Comparison of ENCODE assay signal across 1 cellular context in the genomic region with DNA sequence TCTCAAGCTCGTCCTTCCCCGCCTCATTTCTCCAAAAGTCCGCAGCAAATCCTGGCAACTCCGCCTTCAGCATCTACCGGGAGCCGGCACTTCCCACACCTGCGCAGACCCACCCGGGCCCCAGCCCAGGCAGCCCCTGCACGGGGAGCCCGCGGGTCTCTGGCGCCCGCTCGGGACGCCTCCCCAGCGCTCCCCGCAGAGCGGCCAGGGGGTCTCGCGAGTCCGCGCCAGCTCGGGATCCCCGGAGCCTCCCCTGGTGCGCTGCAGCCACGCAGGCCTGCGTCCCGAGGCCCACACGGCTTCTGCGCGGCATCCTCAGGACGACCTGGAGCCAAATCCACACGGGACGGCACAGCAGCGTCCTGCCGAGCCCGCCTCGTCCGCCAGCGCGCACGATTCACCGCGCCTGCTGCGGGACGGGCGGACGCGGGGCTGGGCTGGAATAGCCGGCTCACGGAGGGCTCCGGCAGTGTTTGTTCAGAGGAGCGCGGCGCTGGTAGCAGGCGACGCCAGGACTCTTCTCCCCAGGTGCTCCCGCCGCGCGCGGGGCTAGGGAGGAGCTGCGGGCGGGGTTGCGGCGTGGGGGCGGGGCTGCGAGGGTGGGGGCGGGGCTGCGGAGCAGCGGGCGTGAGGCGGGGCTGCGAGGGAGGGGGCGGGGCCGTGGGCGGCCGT.
TF ChIP-seq lines count a peak whose summit lies in the region.

No MANE protein-coding gene starts in this region.

TF ChIP-seq in K562, 482 proteins besides CTCF, POLR2A, EP300 and RAD21 (continued from another document and continues in another):
- TF ChIP-seq, protein P1, sequence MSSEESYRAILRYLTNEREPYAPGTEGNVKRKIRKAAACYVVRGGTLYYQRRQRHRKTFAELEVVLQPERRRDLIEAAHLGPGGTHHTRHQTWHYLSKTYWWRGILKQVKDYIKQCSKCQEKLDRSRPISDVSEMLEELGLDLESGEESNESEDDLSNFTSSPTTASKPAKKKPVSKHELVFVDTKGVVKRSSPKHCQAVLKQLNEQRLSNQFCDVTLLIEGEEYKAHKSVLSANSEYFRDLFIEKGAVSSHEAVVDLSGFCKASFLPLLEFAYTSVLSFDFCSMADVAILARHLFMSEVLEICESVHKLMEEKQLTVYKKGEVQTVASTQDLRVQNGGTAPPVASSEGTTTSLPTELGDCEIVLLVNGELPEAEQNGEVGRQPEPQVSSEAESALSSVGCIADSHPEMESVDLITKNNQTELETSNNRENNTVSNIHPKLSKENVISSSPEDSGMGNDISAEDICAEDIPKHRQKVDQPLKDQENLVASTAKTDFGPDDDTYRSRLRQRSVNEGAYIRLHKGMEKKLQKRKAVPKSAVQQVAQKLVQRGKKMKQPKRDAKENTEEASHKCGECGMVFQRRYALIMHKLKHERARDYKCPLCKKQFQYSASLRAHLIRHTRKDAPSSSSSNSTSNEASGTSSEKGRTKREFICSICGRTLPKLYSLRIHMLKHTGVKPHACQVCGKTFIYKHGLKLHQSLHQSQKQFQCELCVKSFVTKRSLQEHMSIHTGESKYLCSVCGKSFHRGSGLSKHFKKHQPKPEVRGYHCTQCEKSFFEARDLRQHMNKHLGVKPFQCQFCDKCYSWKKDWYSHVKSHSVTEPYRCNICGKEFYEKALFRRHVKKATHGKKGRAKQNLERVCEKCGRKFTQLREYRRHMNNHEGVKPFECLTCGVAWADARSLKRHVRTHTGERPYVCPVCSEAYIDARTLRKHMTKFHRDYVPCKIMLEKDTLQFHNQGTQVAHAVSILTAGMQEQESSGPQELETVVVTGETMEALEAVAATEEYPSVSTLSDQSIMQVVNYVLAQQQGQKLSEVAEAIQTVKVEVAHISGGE (CRISPR knock-in tag; IDR thresholded peaks at IDR 0.05) = no peak
- no peak for TF ChIP-seq POLR2AphosphoS2 (IDR thresholded peaks at IDR 0.05; ENCODE audit: low read length)
- TF ChIP-seq CBFA2T2 (conservative IDR thresholded peaks at IDR 0.05) = no peak
- no peak for TF ChIP-seq HDGF (IDR thresholded peaks at IDR 0.05)
- peak; percentile 3 for TF ChIP-seq HNRNPK (IDR thresholded peaks at IDR 0.05; ENCODE audit: low read depth, low read length, poor library complexity, severe bottlenecking)
- TF ChIP-seq ZC3H11A (IDR thresholded peaks at IDR 0.05; ENCODE audit: low read depth, low read length) = no peak
- TF ChIP-seq, protein P2, sequence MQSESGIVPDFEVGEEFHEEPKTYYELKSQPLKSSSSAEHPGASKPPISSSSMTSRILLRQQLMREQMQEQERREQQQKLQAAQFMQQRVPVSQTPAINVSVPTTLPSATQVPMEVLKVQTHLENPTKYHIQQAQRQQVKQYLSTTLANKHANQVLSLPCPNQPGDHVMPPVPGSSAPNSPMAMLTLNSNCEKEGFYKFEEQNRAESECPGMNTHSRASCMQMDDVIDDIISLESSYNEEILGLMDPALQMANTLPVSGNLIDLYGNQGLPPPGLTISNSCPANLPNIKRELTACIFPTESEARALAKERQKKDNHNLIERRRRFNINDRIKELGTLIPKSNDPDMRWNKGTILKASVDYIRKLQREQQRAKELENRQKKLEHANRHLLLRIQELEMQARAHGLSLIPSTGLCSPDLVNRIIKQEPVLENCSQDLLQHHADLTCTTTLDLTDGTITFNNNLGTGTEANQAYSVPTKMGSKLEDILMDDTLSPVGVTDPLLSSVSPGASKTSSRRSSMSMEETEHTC (IDR thresholded peaks at IDR 0.05) = no peak
- TF ChIP-seq TBL1XR1 (IDR thresholded peaks at IDR 0.05; ENCODE audit: low read length in 2 of 2) = no peak
- TF ChIP-seq, protein P3, sequence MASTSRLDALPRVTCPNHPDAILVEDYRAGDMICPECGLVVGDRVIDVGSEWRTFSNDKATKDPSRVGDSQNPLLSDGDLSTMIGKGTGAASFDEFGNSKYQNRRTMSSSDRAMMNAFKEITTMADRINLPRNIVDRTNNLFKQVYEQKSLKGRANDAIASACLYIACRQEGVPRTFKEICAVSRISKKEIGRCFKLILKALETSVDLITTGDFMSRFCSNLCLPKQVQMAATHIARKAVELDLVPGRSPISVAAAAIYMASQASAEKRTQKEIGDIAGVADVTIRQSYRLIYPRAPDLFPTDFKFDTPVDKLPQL (IDR thresholded peaks at IDR 0.05; ENCODE audit: extremely low read depth, insufficient read length) = no peak
- no peak for TF ChIP-seq ZNF3 (CRISPR knock-in tag; IDR thresholded peaks at IDR 0.05)
- TF ChIP-seq, protein P4, sequence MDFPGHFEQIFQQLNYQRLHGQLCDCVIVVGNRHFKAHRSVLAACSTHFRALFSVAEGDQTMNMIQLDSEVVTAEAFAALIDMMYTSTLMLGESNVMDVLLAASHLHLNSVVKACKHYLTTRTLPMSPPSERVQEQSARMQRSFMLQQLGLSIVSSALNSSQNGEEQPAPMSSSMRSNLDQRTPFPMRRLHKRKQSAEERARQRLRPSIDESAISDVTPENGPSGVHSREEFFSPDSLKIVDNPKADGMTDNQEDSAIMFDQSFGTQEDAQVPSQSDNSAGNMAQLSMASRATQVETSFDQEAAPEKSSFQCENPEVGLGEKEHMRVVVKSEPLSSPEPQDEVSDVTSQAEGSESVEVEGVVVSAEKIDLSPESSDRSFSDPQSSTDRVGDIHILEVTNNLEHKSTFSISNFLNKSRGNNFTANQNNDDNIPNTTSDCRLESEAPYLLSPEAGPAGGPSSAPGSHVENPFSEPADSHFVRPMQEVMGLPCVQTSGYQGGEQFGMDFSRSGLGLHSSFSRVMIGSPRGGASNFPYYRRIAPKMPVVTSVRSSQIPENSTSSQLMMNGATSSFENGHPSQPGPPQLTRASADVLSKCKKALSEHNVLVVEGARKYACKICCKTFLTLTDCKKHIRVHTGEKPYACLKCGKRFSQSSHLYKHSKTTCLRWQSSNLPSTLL (IDR thresholded peaks at IDR 0.05) = no peak
- TF ChIP-seq MCM7 (IDR thresholded peaks at IDR 0.05) = no peak
- TF ChIP-seq, protein P5, sequence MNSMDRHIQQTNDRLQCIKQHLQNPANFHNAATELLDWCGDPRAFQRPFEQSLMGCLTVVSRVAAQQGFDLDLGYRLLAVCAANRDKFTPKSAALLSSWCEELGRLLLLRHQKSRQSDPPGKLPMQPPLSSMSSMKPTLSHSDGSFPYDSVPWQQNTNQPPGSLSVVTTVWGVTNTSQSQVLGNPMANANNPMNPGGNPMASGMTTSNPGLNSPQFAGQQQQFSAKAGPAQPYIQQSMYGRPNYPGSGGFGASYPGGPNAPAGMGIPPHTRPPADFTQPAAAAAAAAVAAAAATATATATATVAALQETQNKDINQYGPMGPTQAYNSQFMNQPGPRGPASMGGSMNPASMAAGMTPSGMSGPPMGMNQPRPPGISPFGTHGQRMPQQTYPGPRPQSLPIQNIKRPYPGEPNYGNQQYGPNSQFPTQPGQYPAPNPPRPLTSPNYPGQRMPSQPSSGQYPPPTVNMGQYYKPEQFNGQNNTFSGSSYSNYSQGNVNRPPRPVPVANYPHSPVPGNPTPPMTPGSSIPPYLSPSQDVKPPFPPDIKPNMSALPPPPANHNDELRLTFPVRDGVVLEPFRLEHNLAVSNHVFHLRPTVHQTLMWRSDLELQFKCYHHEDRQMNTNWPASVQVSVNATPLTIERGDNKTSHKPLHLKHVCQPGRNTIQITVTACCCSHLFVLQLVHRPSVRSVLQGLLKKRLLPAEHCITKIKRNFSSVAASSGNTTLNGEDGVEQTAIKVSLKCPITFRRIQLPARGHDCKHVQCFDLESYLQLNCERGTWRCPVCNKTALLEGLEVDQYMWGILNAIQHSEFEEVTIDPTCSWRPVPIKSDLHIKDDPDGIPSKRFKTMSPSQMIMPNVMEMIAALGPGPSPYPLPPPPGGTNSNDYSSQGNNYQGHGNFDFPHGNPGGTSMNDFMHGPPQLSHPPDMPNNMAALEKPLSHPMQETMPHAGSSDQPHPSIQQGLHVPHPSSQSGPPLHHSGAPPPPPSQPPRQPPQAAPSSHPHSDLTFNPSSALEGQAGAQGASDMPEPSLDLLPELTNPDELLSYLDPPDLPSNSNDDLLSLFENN (IDR thresholded peaks at IDR 0.05; ENCODE audit: low read depth in 2 of 2, low read length in 2 of 2) = no peak
- TF ChIP-seq KLF6 (CRISPR knock-in tag; IDR thresholded peaks at IDR 0.05; ENCODE audit: borderline replicate concordance) = no peak
- TF ChIP-seq, protein P6, sequence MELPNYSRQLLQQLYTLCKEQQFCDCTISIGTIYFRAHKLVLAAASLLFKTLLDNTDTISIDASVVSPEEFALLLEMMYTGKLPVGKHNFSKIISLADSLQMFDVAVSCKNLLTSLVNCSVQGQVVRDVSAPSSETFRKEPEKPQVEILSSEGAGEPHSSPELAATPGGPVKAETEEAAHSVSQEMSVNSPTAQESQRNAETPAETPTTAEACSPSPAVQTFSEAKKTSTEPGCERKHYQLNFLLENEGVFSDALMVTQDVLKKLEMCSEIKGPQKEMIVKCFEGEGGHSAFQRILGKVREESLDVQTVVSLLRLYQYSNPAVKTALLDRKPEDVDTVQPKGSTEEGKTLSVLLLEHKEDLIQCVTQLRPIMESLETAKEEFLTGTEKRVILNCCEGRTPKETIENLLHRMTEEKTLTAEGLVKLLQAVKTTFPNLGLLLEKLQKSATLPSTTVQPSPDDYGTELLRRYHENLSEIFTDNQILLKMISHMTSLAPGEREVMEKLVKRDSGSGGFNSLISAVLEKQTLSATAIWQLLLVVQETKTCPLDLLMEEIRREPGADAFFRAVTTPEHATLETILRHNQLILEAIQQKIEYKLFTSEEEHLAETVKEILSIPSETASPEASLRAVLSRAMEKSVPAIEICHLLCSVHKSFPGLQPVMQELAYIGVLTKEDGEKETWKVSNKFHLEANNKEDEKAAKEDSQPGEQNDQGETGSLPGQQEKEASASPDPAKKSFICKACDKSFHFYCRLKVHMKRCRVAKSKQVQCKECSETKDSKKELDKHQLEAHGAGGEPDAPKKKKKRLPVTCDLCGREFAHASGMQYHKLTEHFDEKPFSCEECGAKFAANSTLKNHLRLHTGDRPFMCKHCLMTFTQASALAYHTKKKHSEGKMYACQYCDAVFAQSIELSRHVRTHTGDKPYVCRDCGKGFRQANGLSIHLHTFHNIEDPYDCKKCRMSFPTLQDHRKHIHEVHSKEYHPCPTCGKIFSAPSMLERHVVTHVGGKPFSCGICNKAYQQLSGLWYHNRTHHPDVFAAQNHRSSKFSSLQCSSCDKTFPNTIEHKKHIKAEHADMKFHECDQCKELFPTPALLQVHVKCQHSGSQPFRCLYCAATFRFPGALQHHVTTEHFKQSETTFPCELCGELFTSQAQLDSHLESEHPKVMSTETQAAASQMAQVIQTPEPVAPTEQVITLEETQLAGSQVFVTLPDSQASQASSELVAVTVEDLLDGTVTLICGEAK (IDR thresholded peaks at IDR 0.05) = peak; percentile 40; the same call in 1 of the 2 replicates
- TF ChIP-seq, protein P6 (CRISPR knock-in tag; IDR thresholded peaks at IDR 0.05) = no peak
- no peak for TF ChIP-seq EWSR1 (IDR thresholded peaks at IDR 0.05; ENCODE audit: borderline replicate concordance, low read depth, partially characterized antibody)
- TF ChIP-seq, protein P7, sequence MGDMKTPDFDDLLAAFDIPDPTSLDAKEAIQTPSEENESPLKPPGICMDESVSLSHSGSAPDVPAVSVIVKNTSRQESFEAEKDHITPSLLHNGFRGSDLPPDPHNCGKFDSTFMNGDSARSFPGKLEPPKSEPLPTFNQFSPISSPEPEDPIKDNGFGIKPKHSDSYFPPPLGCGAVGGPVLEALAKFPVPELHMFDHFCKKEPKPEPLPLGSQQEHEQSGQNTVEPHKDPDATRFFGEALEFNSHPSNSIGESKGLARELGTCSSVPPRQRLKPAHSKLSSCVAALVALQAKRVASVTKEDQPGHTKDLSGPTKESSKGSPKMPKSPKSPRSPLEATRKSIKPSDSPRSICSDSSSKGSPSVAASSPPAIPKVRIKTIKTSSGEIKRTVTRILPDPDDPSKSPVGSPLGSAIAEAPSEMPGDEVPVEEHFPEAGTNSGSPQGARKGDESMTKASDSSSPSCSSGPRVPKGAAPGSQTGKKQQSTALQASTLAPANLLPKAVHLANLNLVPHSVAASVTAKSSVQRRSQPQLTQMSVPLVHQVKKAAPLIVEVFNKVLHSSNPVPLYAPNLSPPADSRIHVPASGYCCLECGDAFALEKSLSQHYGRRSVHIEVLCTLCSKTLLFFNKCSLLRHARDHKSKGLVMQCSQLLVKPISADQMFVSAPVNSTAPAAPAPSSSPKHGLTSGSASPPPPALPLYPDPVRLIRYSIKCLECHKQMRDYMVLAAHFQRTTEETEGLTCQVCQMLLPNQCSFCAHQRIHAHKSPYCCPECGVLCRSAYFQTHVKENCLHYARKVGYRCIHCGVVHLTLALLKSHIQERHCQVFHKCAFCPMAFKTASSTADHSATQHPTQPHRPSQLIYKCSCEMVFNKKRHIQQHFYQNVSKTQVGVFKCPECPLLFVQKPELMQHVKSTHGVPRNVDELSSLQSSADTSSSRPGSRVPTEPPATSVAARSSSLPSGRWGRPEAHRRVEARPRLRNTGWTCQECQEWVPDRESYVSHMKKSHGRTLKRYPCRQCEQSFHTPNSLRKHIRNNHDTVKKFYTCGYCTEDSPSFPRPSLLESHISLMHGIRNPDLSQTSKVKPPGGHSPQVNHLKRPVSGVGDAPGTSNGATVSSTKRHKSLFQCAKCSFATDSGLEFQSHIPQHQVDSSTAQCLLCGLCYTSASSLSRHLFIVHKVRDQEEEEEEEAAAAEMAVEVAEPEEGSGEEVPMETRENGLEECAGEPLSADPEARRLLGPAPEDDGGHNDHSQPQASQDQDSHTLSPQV (IDR thresholded peaks at IDR 0.05) = no peak
- TF ChIP-seq, protein P8, sequence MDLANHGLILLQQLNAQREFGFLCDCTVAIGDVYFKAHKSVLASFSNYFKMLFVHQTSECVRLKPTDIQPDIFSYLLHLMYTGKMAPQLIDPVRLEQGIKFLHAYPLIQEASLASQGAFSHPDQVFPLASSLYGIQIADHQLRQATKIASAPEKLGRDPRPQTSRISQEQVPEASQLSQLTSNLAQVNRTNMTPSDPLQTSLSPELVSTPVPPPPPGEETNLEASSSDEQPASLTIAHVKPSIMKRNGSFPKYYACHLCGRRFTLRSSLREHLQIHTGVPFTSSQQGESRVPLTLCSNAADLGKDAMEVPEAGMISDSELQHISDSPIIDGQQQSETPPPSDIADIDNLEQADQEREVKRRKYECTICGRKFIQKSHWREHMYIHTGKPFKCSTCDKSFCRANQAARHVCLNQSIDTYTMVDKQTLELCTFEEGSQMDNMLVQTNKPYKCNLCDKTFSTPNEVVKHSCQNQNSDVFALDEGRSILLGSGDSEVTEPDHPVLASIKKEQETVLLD (IDR thresholded peaks at IDR 0.05) = 0 out of 2 replicates have a peak, but pooled peaks have one; percentile 15
- TF ChIP-seq NCOR1 (IDR thresholded peaks at IDR 0.05) = no peak
